ENCODE assay signal across 12 cellular contexts in the genomic region with DNA sequence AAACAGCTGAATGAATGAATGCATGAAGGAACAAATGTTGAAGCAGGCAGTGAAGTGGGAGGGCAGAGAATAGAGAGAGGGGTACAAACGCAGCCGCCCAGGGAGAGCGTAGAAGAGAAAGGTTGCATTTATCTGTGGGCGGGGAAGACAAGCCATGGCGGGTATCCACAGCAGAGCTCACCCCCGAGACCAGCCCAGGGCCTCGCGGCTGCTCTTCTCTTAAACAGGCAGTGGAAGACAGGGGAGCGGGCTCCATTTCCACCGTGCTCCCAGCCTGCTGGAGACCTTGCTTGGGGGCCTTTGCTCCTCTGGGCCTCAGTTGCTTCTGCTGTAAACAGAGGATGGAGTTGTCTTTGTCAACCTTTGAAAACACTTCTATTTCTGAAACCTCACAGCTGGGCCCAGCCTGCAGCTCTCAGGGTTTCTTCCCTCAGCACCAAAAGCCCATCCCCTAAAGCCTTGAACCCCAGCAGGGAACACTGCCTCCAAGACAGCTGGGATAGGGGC.
DNase-seq lines count a peak whose midpoint lies in the region; ATAC-seq and TF ChIP-seq lines count a peak whose summit lies in the region.
"Had no signal": no experiment of that assay in that cellular context is flagged by ENCODE, and none has a peak within 500 bp of the region (broad histone marks: within the 10 kb centered on the region; RNA-seq: fewer than 3 reads in every experiment).

No MANE protein-coding gene starts in this region.

- H3K36me3 ChIP-seq in spleen: no peaks in the 10 kb centered on the region
- H3K36me3 ChIP-seq: sigmoid colon, tibial artery had no signal

- WGBS in spleen, 5 donors: 60 to 84% (median 64%) methylated on average over 8 to 10 of the region's 10 CpGs

- peaks cover 64% of the 10 kb centered on the region for H3K4me1 Mint-ChIP-seq in activated CD8-positive, alpha-beta memory T cell treated with anti-CD3 and anti-CD28 coated beads, Interleukin-2, amount 10 ng/mL, durations not matched to agents 7 days and 5 days
- peaks cover 51% of the 10 kb centered on the region for H3K4me1 Mint-ChIP-seq in activated naive CD8-positive, alpha-beta T cell (ENCODE audit: low read depth)

- no peak overlapping the region for H3K4me3 Mint-ChIP-seq in activated CD8-positive, alpha-beta memory T cell treated with anti-CD3 and anti-CD28 coated beads, Interleukin-2, amount 10 ng/mL, durations not matched to agents 7 days and 5 days
- H3K4me3 Mint-ChIP-seq in activated naive CD8-positive, alpha-beta T cell: peak overlapping the region; percentile 50

- peak overlapping the region in 1 of 8 donors; percentile 46 for H3K4me3 ChIP-seq in spleen
- H3K4me3 ChIP-seq: mucosa of descending colon, sigmoid colon, tibial artery had no signal

- CTCF ChIA-PET in activated CD8-positive, alpha-beta memory T cell treated with anti-CD3 and anti-CD28 coated beads, Interleukin-2, amount 10 ng/mL, durations not matched to agents 7 days and 5 days (lab: Charles Lee): interaction anchor here (1.1 to 3.7 kb wide), 7 partner anchors 8 to 1028 kb away, joined by 3 to 29 read pairs (median 7); no protein-coding TSS in a partner anchor

- TF ChIP-seq POLR2A in spleen (IDR thresholded peaks at IDR 0.05): no peak

- peak overlapping the region; percentile 67 for H3K27ac Mint-ChIP-seq in activated CD8-positive, alpha-beta memory T cell treated with anti-CD3 and anti-CD28 coated beads, Interleukin-2, amount 10 ng/mL, durations not matched to agents 7 days and 5 days
- H3K27ac Mint-ChIP-seq in activated naive CD8-positive, alpha-beta T cell: peak overlapping the region; percentile 23

- no peak for TF ChIP-seq CTCF in spleen (IDR thresholded peaks at IDR 0.05 in 8 of 11, conservative IDR thresholded peaks at IDR 0.05 in 3 of 11)

- peaks cover 23% of the 10 kb centered on the region for H3K27me3 Mint-ChIP-seq in activated CD8-positive, alpha-beta memory T cell treated with anti-CD3 and anti-CD28 coated beads, Interleukin-2, amount 10 ng/mL, durations not matched to agents 7 days and 5 days
- no peaks in the 10 kb centered on the region for H3K27me3 Mint-ChIP-seq in activated naive CD8-positive, alpha-beta T cell

- intact Hi-C loops in spleen (cut with DNase I; ENCODE audit: low total_unique reads): no loop called here

- no peak for ATAC-seq in activated CD8-positive, alpha-beta memory T cell treated with anti-CD3 and anti-CD28 coated beads, Interleukin-2, amount 10 ng/mL, durations not matched to agents 7 days and 5 days
- ATAC-seq in HG03432 (IDR thresholded peaks at IDR 0.05; ENCODE audit: unreplicated experiment): peak; percentile 2

- no peaks in the 10 kb centered on the region for H3K9me3 Mint-ChIP-seq in activated CD8-positive, alpha-beta memory T cell treated with anti-CD3 and anti-CD28 coated beads, Interleukin-2, amount 10 ng/mL, durations not matched to agents 7 days and 5 days (ENCODE audit: low read depth)
- no peaks in the 10 kb centered on the region for H3K9me3 Mint-ChIP-seq in activated naive CD8-positive, alpha-beta T cell (ENCODE audit: low read depth)

- peaks cover 0 to 4% (median 0%) of the 10 kb centered on the region in 8 donors for H3K9me3 ChIP-seq in spleen
- H3K9me3 ChIP-seq: mucosa of descending colon, sigmoid colon, tibial artery had no signal

- H3K36me3 Mint-ChIP-seq in activated CD8-positive, alpha-beta memory T cell treated with anti-CD3 and anti-CD28 coated beads, Interleukin-2, amount 10 ng/mL, durations not matched to agents 7 days and 5 days: peaks cover 8% of the 10 kb centered on the region
- H3K36me3 Mint-ChIP-seq in activated naive CD8-positive, alpha-beta T cell: peaks cover 3% of the 10 kb centered on the region

- H3K4me1 ChIP-seq in spleen: peaks cover 25 to 90% (median 51%) of the 10 kb centered on the region in 6 donors

- peak overlapping the region in 6 of 8 donors; percentile 65 to 85 (median 77) for H3K27ac ChIP-seq in spleen
- H3K27ac ChIP-seq: tibial artery had no signal

- no peak for DNase-seq in activated CD8-positive, alpha-beta memory T cell treated with anti-CD3 and anti-CD28 coated beads, Interleukin-2, amount 10 ng/mL, durations not matched to agents 7 days and 5 days
- no peak for DNase-seq in activated CD8-positive, alpha-beta memory T cell treated with anti-CD3 and anti-CD28 coated beads, Interleukin-2, amount 50 U/mL, for 48 hours
- DNase-seq in spleen (peak; percentile 78), NCI-H1105 treated with DMSO at 0.1 percent for 48 hours (lab: John Stamatoyannopoulos, UW) (no peak), NCI-H1694 treated with DMSO at 0.1 percent for 48 hours (lab: John Stamatoyannopoulos, UW) (no peak)
- DNase-seq in stimulated activated naive CD4-positive, alpha-beta T cell treated with Interleukin-2 at 50 U/mL for 16 hours (lab: John Stamatoyannopoulos, UW): no peak
- DNase-seq: NCI-H2081 had no signal

- H3K27me3 ChIP-seq in spleen (replicated peaks in 1 of 7): no peaks in the 10 kb centered on the region
- H3K27me3 ChIP-seq: sigmoid colon, tibial artery had no signal
